ENCODE assay signal across 1 cellular context in the genomic region with DNA sequence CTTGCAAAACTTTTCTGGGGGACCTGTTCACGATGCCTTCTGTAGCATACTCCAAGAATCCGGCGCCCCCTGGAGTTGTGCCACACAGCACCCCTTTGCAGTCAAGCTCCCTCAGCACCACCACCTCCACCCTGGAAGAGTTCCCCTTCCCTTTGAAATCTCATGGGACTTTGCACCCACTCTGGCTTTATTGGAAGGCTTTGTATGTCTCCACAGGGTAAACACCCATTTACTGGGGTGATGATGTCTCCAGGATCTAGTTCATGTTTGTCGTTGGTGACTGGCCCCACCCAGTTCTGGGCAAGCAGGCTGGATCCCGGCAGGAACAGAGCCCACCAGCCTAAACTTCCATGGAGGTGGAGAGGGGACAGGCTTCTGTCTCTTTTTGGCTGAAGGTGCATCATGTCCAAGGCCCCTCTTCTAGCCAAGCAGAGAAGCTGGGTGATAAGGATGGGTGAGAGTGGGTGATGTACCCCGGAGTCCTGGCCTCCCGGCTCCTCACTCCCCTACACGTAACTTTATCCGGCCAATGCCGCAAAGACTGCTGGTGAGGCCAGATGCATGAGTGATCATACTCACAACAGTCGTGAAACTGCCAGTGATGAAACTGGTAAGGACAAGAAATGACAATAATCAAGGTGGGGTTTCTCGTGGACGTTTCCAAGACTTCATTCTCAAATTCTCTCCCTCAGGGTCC.
A peak's percentile ranks its signal among the peaks of the same experiment; 100 is the strongest.
TF ChIP-seq lines count a peak whose summit lies in the region.

No MANE protein-coding gene starts in this region.

TF ChIP-seq in HepG2, 621 proteins besides CTCF, POLR2A, EP300 and RAD21 (continues in another document):
- no peak for TF ChIP-seq FOXA1 (IDR thresholded peaks at IDR 0.05)
- peak; percentile 72 for TF ChIP-seq FOXA1 (CRISPR knock-in tag; IDR thresholded peaks at IDR 0.05)
- peak; percentile 21 for TF ChIP-seq PHF5A (CRISPR knock-in tag; IDR thresholded peaks at IDR 0.05; ENCODE audit: low read depth, unreplicated experiment)
- TF ChIP-seq ZNF550 (CRISPR knock-in tag; IDR thresholded peaks at IDR 0.05; ENCODE audit: borderline replicate concordance) = no peak
- TF ChIP-seq NR2F6 (IDR thresholded peaks at IDR 0.05) = no peak
- 0 out of 2 replicates have a peak, but pooled peaks have one; percentile 4 for TF ChIP-seq NR2F6 (CRISPR knock-in tag; IDR thresholded peaks at IDR 0.05)
- no peak for TF ChIP-seq POGZ (CRISPR knock-in tag; IDR thresholded peaks at IDR 0.05)
- TF ChIP-seq SMC3 (IDR thresholded peaks at IDR 0.05; ENCODE audit: low read length) = no peak
- TF ChIP-seq FOXP1 (IDR thresholded peaks at IDR 0.05) = no peak
- TF ChIP-seq FOXP1 (CRISPR knock-in tag; IDR thresholded peaks at IDR 0.05) = peak; percentile 62
- TF ChIP-seq TBL1XR1 (IDR thresholded peaks at IDR 0.05; ENCODE audit: borderline replicate concordance, low read length, partially characterized antibody) = no peak
- TF ChIP-seq SOX5 (CRISPR knock-in tag; IDR thresholded peaks at IDR 0.05; ENCODE audit: borderline replicate concordance) = peak; percentile 34; the same call in 1 of the 2 replicates
- peak; percentile 95 for TF ChIP-seq ZNF317 (CRISPR knock-in tag; IDR thresholded peaks at IDR 0.05)
- no peak for TF ChIP-seq GTF2F1 (IDR thresholded peaks at IDR 0.05; ENCODE audit: low read length)
- no peak for TF ChIP-seq PRPF4 (IDR thresholded peaks at IDR 0.05; ENCODE audit: low read depth, low read length, poor library complexity, severe bottlenecking)
- TF ChIP-seq ZNF496 (CRISPR knock-in tag; IDR thresholded peaks at IDR 0.05; ENCODE audit: insufficient replicate concordance) = no peak
- TF ChIP-seq MIER3 (CRISPR knock-in tag; IDR thresholded peaks at IDR 0.05; ENCODE audit: borderline replicate concordance) = 0 out of 2 replicates have a peak, but pooled peaks have one; percentile 38
- no peak for TF ChIP-seq EEA1 (CRISPR knock-in tag; IDR thresholded peaks at IDR 0.05; ENCODE audit: borderline replicate concordance)
- TF ChIP-seq ZNF431 (CRISPR knock-in tag; IDR thresholded peaks at IDR 0.05; ENCODE audit: borderline replicate concordance, low read depth) = 0 out of 2 replicates have a peak, but pooled peaks have one; percentile 14
- TF ChIP-seq FOXA3 (CRISPR knock-in tag; IDR thresholded peaks at IDR 0.05) = peak; percentile 75
- TF ChIP-seq, protein P1, sequence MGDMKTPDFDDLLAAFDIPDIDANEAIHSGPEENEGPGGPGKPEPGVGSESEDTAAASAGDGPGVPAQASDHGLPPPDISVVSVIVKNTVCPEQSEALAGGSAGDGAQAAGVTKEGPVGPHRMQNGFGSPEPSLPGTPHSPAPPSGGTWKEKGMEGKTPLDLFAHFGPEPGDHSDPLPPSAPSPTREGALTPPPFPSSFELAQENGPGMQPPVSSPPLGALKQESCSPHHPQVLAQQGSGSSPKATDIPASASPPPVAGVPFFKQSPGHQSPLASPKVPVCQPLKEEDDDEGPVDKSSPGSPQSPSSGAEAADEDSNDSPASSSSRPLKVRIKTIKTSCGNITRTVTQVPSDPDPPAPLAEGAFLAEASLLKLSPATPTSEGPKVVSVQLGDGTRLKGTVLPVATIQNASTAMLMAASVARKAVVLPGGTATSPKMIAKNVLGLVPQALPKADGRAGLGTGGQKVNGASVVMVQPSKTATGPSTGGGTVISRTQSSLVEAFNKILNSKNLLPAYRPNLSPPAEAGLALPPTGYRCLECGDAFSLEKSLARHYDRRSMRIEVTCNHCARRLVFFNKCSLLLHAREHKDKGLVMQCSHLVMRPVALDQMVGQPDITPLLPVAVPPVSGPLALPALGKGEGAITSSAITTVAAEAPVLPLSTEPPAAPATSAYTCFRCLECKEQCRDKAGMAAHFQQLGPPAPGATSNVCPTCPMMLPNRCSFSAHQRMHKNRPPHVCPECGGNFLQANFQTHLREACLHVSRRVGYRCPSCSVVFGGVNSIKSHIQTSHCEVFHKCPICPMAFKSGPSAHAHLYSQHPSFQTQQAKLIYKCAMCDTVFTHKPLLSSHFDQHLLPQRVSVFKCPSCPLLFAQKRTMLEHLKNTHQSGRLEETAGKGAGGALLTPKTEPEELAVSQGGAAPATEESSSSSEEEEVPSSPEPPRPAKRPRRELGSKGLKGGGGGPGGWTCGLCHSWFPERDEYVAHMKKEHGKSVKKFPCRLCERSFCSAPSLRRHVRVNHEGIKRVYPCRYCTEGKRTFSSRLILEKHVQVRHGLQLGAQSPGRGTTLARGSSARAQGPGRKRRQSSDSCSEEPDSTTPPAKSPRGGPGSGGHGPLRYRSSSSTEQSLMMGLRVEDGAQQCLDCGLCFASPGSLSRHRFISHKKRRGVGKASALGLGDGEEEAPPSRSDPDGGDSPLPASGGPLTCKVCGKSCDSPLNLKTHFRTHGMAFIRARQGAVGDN (CRISPR knock-in tag; IDR thresholded peaks at IDR 0.05) = no peak
- TF ChIP-seq WIZ (CRISPR knock-in tag; IDR thresholded peaks at IDR 0.05) = no peak
- TF ChIP-seq THAP11 (CRISPR knock-in tag; IDR thresholded peaks at IDR 0.05) = no peak
- TF ChIP-seq CREM (IDR thresholded peaks at IDR 0.05) = peak; percentile 45; the same call in 1 of the 2 replicates
- no peak for TF ChIP-seq CREM (CRISPR knock-in tag; IDR thresholded peaks at IDR 0.05)
- no peak for TF ChIP-seq HDAC1 (CRISPR knock-in tag; IDR thresholded peaks at IDR 0.05)
- TF ChIP-seq, protein P2, sequence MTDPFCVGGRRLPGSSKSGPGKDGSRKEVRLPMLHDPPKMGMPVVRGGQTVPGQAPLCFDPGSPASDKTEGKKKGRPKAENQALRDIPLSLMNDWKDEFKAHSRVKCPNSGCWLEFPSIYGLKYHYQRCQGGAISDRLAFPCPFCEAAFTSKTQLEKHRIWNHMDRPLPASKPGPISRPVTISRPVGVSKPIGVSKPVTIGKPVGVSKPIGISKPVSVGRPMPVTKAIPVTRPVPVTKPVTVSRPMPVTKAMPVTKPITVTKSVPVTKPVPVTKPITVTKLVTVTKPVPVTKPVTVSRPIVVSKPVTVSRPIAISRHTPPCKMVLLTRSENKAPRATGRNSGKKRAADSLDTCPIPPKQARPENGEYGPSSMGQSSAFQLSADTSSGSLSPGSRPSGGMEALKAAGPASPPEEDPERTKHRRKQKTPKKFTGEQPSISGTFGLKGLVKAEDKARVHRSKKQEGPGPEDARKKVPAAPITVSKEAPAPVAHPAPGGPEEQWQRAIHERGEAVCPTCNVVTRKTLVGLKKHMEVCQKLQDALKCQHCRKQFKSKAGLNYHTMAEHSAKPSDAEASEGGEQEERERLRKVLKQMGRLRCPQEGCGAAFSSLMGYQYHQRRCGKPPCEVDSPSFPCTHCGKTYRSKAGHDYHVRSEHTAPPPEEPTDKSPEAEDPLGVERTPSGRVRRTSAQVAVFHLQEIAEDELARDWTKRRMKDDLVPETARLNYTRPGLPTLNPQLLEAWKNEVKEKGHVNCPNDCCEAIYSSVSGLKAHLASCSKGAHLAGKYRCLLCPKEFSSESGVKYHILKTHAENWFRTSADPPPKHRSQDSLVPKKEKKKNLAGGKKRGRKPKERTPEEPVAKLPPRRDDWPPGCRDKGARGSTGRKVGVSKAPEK (CRISPR knock-in tag; IDR thresholded peaks at IDR 0.05; ENCODE audit: borderline replicate concordance) = no peak
- 0 out of 2 replicates have a peak, but pooled peaks have one; percentile 21 for TF ChIP-seq SMAD1 (CRISPR knock-in tag; IDR thresholded peaks at IDR 0.05; ENCODE audit: borderline replicate concordance, low read depth)
- peak; percentile 53; the same call in 1 of the 2 replicates for TF ChIP-seq GATAD2A (CRISPR knock-in tag; IDR thresholded peaks at IDR 0.05)
- TF ChIP-seq CHD2 (IDR thresholded peaks at IDR 0.05; ENCODE audit: low read depth, low read length) = no peak
- TF ChIP-seq, protein P3, sequence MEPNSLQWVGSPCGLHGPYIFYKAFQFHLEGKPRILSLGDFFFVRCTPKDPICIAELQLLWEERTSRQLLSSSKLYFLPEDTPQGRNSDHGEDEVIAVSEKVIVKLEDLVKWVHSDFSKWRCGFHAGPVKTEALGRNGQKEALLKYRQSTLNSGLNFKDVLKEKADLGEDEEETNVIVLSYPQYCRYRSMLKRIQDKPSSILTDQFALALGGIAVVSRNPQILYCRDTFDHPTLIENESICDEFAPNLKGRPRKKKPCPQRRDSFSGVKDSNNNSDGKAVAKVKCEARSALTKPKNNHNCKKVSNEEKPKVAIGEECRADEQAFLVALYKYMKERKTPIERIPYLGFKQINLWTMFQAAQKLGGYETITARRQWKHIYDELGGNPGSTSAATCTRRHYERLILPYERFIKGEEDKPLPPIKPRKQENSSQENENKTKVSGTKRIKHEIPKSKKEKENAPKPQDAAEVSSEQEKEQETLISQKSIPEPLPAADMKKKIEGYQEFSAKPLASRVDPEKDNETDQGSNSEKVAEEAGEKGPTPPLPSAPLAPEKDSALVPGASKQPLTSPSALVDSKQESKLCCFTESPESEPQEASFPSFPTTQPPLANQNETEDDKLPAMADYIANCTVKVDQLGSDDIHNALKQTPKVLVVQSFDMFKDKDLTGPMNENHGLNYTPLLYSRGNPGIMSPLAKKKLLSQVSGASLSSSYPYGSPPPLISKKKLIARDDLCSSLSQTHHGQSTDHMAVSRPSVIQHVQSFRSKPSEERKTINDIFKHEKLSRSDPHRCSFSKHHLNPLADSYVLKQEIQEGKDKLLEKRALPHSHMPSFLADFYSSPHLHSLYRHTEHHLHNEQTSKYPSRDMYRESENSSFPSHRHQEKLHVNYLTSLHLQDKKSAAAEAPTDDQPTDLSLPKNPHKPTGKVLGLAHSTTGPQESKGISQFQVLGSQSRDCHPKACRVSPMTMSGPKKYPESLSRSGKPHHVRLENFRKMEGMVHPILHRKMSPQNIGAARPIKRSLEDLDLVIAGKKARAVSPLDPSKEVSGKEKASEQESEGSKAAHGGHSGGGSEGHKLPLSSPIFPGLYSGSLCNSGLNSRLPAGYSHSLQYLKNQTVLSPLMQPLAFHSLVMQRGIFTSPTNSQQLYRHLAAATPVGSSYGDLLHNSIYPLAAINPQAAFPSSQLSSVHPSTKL (CRISPR knock-in tag; IDR thresholded peaks at IDR 0.05) = peak; percentile 40; the same call in 1 of the 2 replicates
- TF ChIP-seq HOXA3 (CRISPR knock-in tag; IDR thresholded peaks at IDR 0.05) = peak; percentile 32; the same call in 1 of the 2 replicates
- peak; percentile 81 for TF ChIP-seq HNF4A (CRISPR knock-in tag; IDR thresholded peaks at IDR 0.05)
- no peak for TF ChIP-seq RBFOX2 (IDR thresholded peaks at IDR 0.05; ENCODE audit: low read depth, low read length)
- no peak for TF ChIP-seq CREB1 (IDR thresholded peaks at IDR 0.05)
- TF ChIP-seq CREB1 (CRISPR knock-in tag; IDR thresholded peaks at IDR 0.05) = no peak
- TF ChIP-seq HIVEP1 (CRISPR knock-in tag; IDR thresholded peaks at IDR 0.05) = no peak
- TF ChIP-seq ZNF24 (IDR thresholded peaks at IDR 0.05) = no peak
- TF ChIP-seq ZNF331 (CRISPR knock-in tag; IDR thresholded peaks at IDR 0.05) = no peak; the same call in 1 of the 2 replicates
- peak; percentile 15; the same call in 1 of the 2 replicates for TF ChIP-seq HNF4G (IDR thresholded peaks at IDR 0.05; ENCODE audit: borderline replicate concordance, low read depth, low read length)
- TF ChIP-seq HNF4G (CRISPR knock-in tag; IDR thresholded peaks at IDR 0.05; ENCODE audit: borderline replicate concordance, low read depth) = no peak
- TF ChIP-seq ZNF180 (CRISPR knock-in tag; IDR thresholded peaks at IDR 0.05; ENCODE audit: borderline replicate concordance, low read depth) = no peak
- TF ChIP-seq, protein P4, sequence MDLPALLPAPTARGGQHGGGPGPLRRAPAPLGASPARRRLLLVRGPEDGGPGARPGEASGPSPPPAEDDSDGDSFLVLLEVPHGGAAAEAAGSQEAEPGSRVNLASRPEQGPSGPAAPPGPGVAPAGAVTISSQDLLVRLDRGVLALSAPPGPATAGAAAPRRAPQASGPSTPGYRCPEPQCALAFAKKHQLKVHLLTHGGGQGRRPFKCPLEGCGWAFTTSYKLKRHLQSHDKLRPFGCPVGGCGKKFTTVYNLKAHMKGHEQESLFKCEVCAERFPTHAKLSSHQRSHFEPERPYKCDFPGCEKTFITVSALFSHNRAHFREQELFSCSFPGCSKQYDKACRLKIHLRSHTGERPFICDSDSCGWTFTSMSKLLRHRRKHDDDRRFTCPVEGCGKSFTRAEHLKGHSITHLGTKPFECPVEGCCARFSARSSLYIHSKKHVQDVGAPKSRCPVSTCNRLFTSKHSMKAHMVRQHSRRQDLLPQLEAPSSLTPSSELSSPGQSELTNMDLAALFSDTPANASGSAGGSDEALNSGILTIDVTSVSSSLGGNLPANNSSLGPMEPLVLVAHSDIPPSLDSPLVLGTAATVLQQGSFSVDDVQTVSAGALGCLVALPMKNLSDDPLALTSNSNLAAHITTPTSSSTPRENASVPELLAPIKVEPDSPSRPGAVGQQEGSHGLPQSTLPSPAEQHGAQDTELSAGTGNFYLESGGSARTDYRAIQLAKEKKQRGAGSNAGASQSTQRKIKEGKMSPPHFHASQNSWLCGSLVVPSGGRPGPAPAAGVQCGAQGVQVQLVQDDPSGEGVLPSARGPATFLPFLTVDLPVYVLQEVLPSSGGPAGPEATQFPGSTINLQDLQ (CRISPR knock-in tag; IDR thresholded peaks at IDR 0.05) = peak; percentile 63; the same call in 1 of the 2 replicates
- no peak for TF ChIP-seq ZKSCAN1 (IDR thresholded peaks at IDR 0.05; ENCODE audit: low read length)
- no peak for TF ChIP-seq SALL2 (CRISPR knock-in tag; IDR thresholded peaks at IDR 0.05)
- no peak for TF ChIP-seq SYNCRIP (IDR thresholded peaks at IDR 0.05; ENCODE audit: insufficient read depth, low read depth, low read length)
- TF ChIP-seq TCF7 (IDR thresholded peaks at IDR 0.05; ENCODE audit: low read depth) = peak; percentile 28; the same call in 1 of the 2 replicates
- no peak for TF ChIP-seq IKZF1 (IDR thresholded peaks at IDR 0.05)
- TF ChIP-seq ELF3 (CRISPR knock-in tag; IDR thresholded peaks at IDR 0.05) = 0 out of 2 replicates have a peak, but pooled peaks have one; percentile 15
- no peak for TF ChIP-seq LCORL (IDR thresholded peaks at IDR 0.05)
- TF ChIP-seq LCORL (CRISPR knock-in tag; IDR thresholded peaks at IDR 0.05) = 0 out of 2 replicates have a peak, but pooled peaks have one; percentile 12
